ENCODE assay signal across 14 cellular contexts in genomic region chr2:196291418-196291817, GRCh38.
DNase-seq lines count a peak whose midpoint lies in the region; ATAC-seq and TF ChIP-seq lines count a peak whose summit lies in the region.
"Had no signal": no experiment of that assay in that cellular context is flagged by ENCODE, and none has a peak within 500 bp of the region (broad histone marks: within the 10 kb centered on the region; RNA-seq: fewer than 3 reads in every experiment).

No MANE protein-coding gene starts in this region.

- H3K4me1 Mint-ChIP-seq in IgD-negative memory B cell (peaks cover 37 to 53% (median 42%) of the 10 kb centered on the region in 3 donors), type B pancreatic cell (ENCODE audit: unreplicated experiment) (peaks cover 8% of the 10 kb centered on the region)
- peaks cover 60% of the 10 kb centered on the region for H3K4me1 Mint-ChIP-seq in activated CD4-positive, alpha-beta T cell treated with anti-CD3 and anti-CD28 coated beads for 36 hours

- H3K27me3 Mint-ChIP-seq in IgD-negative memory B cell (no peaks in the 10 kb centered on the region), type B pancreatic cell (no peaks in the 10 kb centered on the region)
- no peaks in the 10 kb centered on the region for H3K27me3 Mint-ChIP-seq in activated CD4-positive, alpha-beta T cell treated with anti-CD3 and anti-CD28 coated beads for 36 hours
- H3K27me3 Mint-ChIP-seq: activated CD4-positive, alpha-beta memory T cell treated with anti-CD3 and anti-CD28 coated beads, Interleukin-2, amount 10 ng/mL, durations not matched to agents 7 days and 5 days; central memory CD8-positive, alpha-beta T cell had no signal

- peak overlapping the region in 1 of 4 donors; percentile 83 for H3K4me3 Mint-ChIP-seq in IgD-negative memory B cell
- H3K4me3 Mint-ChIP-seq in type B pancreatic cell: no peak overlapping the region
- H3K4me3 Mint-ChIP-seq in activated CD4-positive, alpha-beta T cell treated with anti-CD3 and anti-CD28 coated beads for 36 hours: no peak overlapping the region
- H3K4me3 Mint-ChIP-seq: activated CD4-positive, alpha-beta memory T cell treated with anti-CD3 and anti-CD28 coated beads, Interleukin-2, amount 10 ng/mL, durations not matched to agents 7 days and 5 days; T-helper 2 cell treated with Interferon-gamma antibody and Interleukin-4, amounts not matched to agents 5 μg/mL and 100 μg/mL, for 36 hours had no signal

- CTCF ChIA-PET in activated CD4-positive, alpha-beta T cell treated with anti-CD3 and anti-CD28 coated beads for 36 hours (lab: Charles Lee): interaction anchor here (0.6 to 2.5 kb wide), 6 partner anchors 9 to 459 kb away, joined by 3 to 8 read pairs (median 4); partner anchors contain the start of gene DNAH7

- ATAC-seq in Right ventricle myocardium superior (ENCODE audit: poor library complexity): peak; percentile 74
- peak; percentile 63 for ATAC-seq in esophagus mucosa
- ATAC-seq in activated CD4-positive, alpha-beta T cell treated with anti-CD3 and anti-CD28 coated beads for 36 hours: no peak
- ATAC-seq in HG02642 (IDR thresholded peaks at IDR 0.05; ENCODE audit: poor library complexity, unreplicated experiment): no peak

- H3K9me3 Mint-ChIP-seq in IgD-negative memory B cell (no peaks in the 10 kb centered on the region), type B pancreatic cell (no peaks in the 10 kb centered on the region)
- no peaks in the 10 kb centered on the region for H3K9me3 Mint-ChIP-seq in activated CD4-positive, alpha-beta T cell treated with anti-CD3 and anti-CD28 coated beads for 36 hours (ENCODE audit: low read depth)
- H3K9me3 Mint-ChIP-seq: activated CD4-positive, alpha-beta memory T cell treated with anti-CD3 and anti-CD28 coated beads, Interleukin-2, amount 10 ng/mL, durations not matched to agents 7 days and 5 days; activated naive CD4-positive, alpha-beta T cell treated with anti-CD3 and anti-CD28 coated beads, Interleukin-2, amount 50 U/mL, for 72 hours; central memory CD8-positive, alpha-beta T cell; T-helper 2 cell treated with Interferon-gamma antibody and Interleukin-4, amounts not matched to agents 5 μg/mL and 100 μg/mL, for 36 hours had no signal

- no peak for DNase-seq in Right ventricle myocardium superior
- DNase-seq in cardiac septum (ENCODE audit: low spot score): no peak
- no peak for DNase-seq in type B pancreatic cell (ENCODE audit: extremely low spot score, unreplicated experiment)
- no peak for DNase-seq in activated CD4-positive, alpha-beta T cell treated with anti-CD3 and anti-CD28 coated beads for 36 hours
- no peak for DNase-seq in D341Med (ENCODE audit: low spot score)
- DNase-seq: activated CD4-positive, alpha-beta memory T cell treated with anti-CD3 and anti-CD28 coated beads, Interleukin-2, amount 10 ng/mL, durations not matched to agents 7 days and 5 days; DND-41; ovary had no signal

- intact Hi-C loops in Right ventricle myocardium superior (cut with DNase I): no loop called here
- intact Hi-C loops in cardiac septum (cut with DNase I): loop anchor here (10.0 kb wide), 1 partner anchor 463 kb away; no protein-coding TSS in a partner anchor
- intact Hi-C loops in activated CD4-positive, alpha-beta T cell treated with anti-CD3 and anti-CD28 coated beads for 36 hours (cut with DNase I, micrococcal nuclease): loop anchor here (5.0 kb wide), 2 partner anchors 214 to 369 kb away; no protein-coding TSS in a partner anchor

- POLR2A ChIA-PET in activated CD4-positive, alpha-beta T cell treated with anti-CD3 and anti-CD28 coated beads for 36 hours (lab: Charles Lee): interaction anchor here (0.6 to 0.7 kb wide), 2 partner anchors 32 to 1023 kb away, joined by 3 to 4 read pairs; no protein-coding TSS in a partner anchor

- no peak for TF ChIP-seq CTCF in type B pancreatic cell (conservative IDR thresholded peaks at IDR 0.05)

- no peaks in the 10 kb centered on the region for H3K36me3 Mint-ChIP-seq in IgD-negative memory B cell
- peaks cover 9% of the 10 kb centered on the region for H3K36me3 Mint-ChIP-seq in type B pancreatic cell
- no peaks in the 10 kb centered on the region for H3K36me3 Mint-ChIP-seq in activated CD4-positive, alpha-beta T cell treated with anti-CD3 and anti-CD28 coated beads for 36 hours (ENCODE audit: low read depth)
- H3K36me3 Mint-ChIP-seq: activated naive CD4-positive, alpha-beta T cell treated with anti-CD3 and anti-CD28 coated beads, Interleukin-2, amount 50 U/mL, for 72 hours had no signal

- H3K27ac Mint-ChIP-seq in IgD-negative memory B cell (peak overlapping the region; percentile 22 to 34 (median 31)), type B pancreatic cell (peak overlapping the region; percentile 99)
- H3K27ac Mint-ChIP-seq in activated CD4-positive, alpha-beta T cell treated with anti-CD3 and anti-CD28 coated beads for 36 hours: no peak overlapping the region
- H3K27ac Mint-ChIP-seq: T-helper 2 cell treated with Interferon-gamma antibody and Interleukin-4, amounts not matched to agents 5 μg/mL and 100 μg/mL, for 36 hours had no signal

Comparison
In these comparisons a context has a peak if more than half of its experiments do, and no peak if none do; other contexts are left out.
1. ATAC-seq: peak in Right ventricle myocardium superior (single experiment) and esophagus mucosa (single experiment); none in activated CD4-positive, alpha-beta T cell treated with anti-CD3 and anti-CD28 coated beads for 36 hours (single experiment) and HG02642 (single experiment).